ENCODE assay signal across 8 cellular contexts in the genomic region with DNA sequence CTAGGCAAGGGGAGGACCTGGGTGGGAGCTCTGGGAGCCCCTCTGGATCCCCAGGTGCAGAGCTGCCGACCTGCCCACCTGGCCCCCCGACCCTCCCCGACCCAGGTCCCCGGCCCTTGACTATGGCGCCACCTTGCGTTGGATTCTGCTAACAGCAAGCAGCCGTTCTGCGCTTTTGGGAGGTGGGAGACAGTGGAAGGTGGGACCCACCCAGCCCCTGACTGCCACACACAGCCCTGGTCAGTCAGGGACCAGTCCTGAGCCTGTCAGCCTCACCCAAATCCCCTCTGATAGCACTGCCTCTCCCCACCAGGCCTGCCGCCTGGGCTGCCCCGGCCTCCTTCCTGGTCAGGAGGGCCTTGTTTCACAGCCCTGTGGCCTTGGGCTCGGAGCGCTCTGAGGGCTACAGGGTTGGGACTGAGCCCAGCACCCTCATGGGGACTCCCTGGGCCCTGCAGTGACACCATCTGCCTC.
DNase-seq lines count a peak whose midpoint lies in the region; ATAC-seq, FAIRE-seq and TF ChIP-seq lines count a peak whose summit lies in the region.

No MANE protein-coding gene starts in this region.

- H3K27me3 ChIP-seq in GM12878 (replicated peaks in 1 of 2; ENCODE audit: control insufficient read depth in 2 of 2, insufficient read depth in 2 of 2, low read length in 1 of 2), result no peaks in the 10 kb centered on the region

- DNase-seq in D721Med (ENCODE audit: insufficient read length, low spot score), result peak; percentile 49
- peak; percentile 4 for DNase-seq in NCI-H774 (lab: John Stamatoyannopoulos, UW)
- DNase-seq in GM12878 (ENCODE audit: low read depth, low spot score), result no peak
- peak; percentile 13 to 37 for DNase-seq in memory B cell (ENCODE audit: low spot score in 2 of 2)
- DNase-seq in cortex of kidney (lab: John Stamatoyannopoulos, UW), result no peak
- no peak for DNase-seq in stimulated activated naive CD4-positive, alpha-beta T cell treated with Interleukin-2 at 50 U/mL for 16 hours (lab: John Stamatoyannopoulos, UW)

- no peaks in the 10 kb centered on the region for H3K4me1 Mint-ChIP-seq in memory B cell

- no peaks in the 10 kb centered on the region for H3K27me3 Mint-ChIP-seq in memory B cell

- no peak overlapping the region for H3K27ac ChIP-seq in GM12878 (ENCODE audit: control insufficient read depth, insufficient read depth)

- H3K79me2 ChIP-seq in GM12878 (ENCODE audit: control insufficient read depth, insufficient read depth, low read length), result no peaks in the 10 kb centered on the region

- H2AFZ ChIP-seq in GM12878 (ENCODE audit: control insufficient read depth, low read depth, low read length), result no peak overlapping the region

- TF ChIP-seq CTCF in D721Med (IDR thresholded peaks at IDR 0.05; ENCODE audit: insufficient read depth, missing control alignments) (peak; percentile 59), GM12878 (IDR thresholded peaks at IDR 0.05 in 2 of 3, conservative IDR thresholded peaks at IDR 0.05 in 1 of 3; ENCODE audit: control insufficient read depth in 2 of 3, extremely low read depth in 1 of 3, insufficient read depth in 1 of 3, low read depth in 3 of 3, low read length in 3 of 3) (peak; percentile 57 to 78 (median 61))

- POLR2A ChIA-PET in GM12878 (lab: Charles Lee), result no interaction called here

- H3K4me2 ChIP-seq in GM12878 (ENCODE audit: control insufficient read depth, insufficient read depth), result no peak overlapping the region

- H3K4me3 Mint-ChIP-seq in memory B cell, result no peak overlapping the region

- no peaks in the 10 kb centered on the region for H3K36me3 ChIP-seq in GM12878 (ENCODE audit: control insufficient read depth in 2 of 2, insufficient read depth in 2 of 2, low read length in 1 of 2)

- no peaks in the 10 kb centered on the region for H3K4me1 ChIP-seq in GM12878 (ENCODE audit: control insufficient read depth, insufficient read depth, low read length)

- H3K27ac Mint-ChIP-seq in memory B cell, result no peak overlapping the region

- BruUV-seq in GM12878 (replicated peaks; lab: Mats Ljungman, UMichigan), result no TSS peak

- RAD21 ChIA-PET in GM12878 (lab: Charles Lee; ENCODE audit: unreplicated experiment), result no interaction called here

- H4K20me1 ChIP-seq in GM12878 (ENCODE audit: control insufficient read depth, insufficient read depth), result no peaks in the 10 kb centered on the region

- no peaks in the 10 kb centered on the region for H3K9me3 ChIP-seq in GM12878 (replicated peaks; ENCODE audit: control insufficient read depth, insufficient read depth, low read length)

- no peak overlapping the region for H3K9ac ChIP-seq in GM12878 (ENCODE audit: control insufficient read depth, insufficient read depth, low read length)

- SMC1A ChIA-PET in GM12878 (lab: Charles Lee; ENCODE audit: uncharacterized antibody, unreplicated experiment), result no interaction called here

- ATAC-seq in GM12878 (peak; percentile 44; the same call in 2 of the 3 replicates), memory B cell (ENCODE audit: low read depth) (no peak), HG03025 (IDR thresholded peaks at IDR 0.05; ENCODE audit: low FRiP score, unreplicated experiment) (no peak), GM18511 (IDR thresholded peaks at IDR 0.05; ENCODE audit: unreplicated experiment) (no peak)

- no peak overlapping the region for H3K4me3 ChIP-seq in GM12878

- intact Hi-C loops in GM12878 (cut with micrococcal nuclease; ENCODE audit: unreplicated experiment), result loop anchor here (5.0 kb wide), 2 partner anchors 106 to 236 kb away; no protein-coding TSS in a partner anchor

- no peaks in the 10 kb centered on the region for H3K9me3 Mint-ChIP-seq in memory B cell

- in situ Hi-C loops in GM12878 (cut with MboI), result no loop called here

- TF ChIP-seq RAD21 in GM12878 (IDR thresholded peaks at IDR 0.05; ENCODE audit: insufficient read depth, low read depth, low read length), result peak; percentile 64

- no peak for FAIRE-seq in D721Med (lab: Jason Lieb, UNC)
- FAIRE-seq in GM12878 (lab: Jason Lieb, UNC), result no peak

- no peak for TF ChIP-seq POLR2A in GM12878 (IDR thresholded peaks at IDR 0.05; ENCODE audit: low read depth, low read length)

- CTCF ChIA-PET in GM12878 (lab: Yijun Ruan, JAX), result interaction anchor here (0.8 to 1.1 kb wide), 4 partner anchors 8 to 236 kb away, joined by 3 to 4 read pairs (median 3); no protein-coding TSS in a partner anchor

- no peak for TF ChIP-seq EP300 in GM12878 (IDR thresholded peaks at IDR 0.05; ENCODE audit: borderline replicate concordance in 1 of 2, control insufficient read depth in 1 of 2, low read depth in 2 of 2, low read length in 2 of 2)

- no peaks in the 10 kb centered on the region for H3K36me3 Mint-ChIP-seq in memory B cell

- 24% methylated on average over 7 of the region's 12 CpGs for WGBS in GM12878 (ENCODE audit: insufficient coverage, insufficient replicate concordance, low lambda C conversion rate, missing lambda C conversion rate)

TF ChIP-seq in GM12878, 131 proteins besides CTCF, POLR2A, EP300 and RAD21:
- TF ChIP-seq, protein P1, sequence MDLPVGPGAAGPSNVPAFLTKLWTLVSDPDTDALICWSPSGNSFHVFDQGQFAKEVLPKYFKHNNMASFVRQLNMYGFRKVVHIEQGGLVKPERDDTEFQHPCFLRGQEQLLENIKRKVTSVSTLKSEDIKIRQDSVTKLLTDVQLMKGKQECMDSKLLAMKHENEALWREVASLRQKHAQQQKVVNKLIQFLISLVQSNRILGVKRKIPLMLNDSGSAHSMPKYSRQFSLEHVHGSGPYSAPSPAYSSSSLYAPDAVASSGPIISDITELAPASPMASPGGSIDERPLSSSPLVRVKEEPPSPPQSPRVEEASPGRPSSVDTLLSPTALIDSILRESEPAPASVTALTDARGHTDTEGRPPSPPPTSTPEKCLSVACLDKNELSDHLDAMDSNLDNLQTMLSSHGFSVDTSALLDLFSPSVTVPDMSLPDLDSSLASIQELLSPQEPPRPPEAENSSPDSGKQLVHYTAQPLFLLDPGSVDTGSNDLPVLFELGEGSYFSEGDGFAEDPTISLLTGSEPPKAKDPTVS (IDR thresholded peaks at IDR 0.05; ENCODE audit: low read depth, low read length), result no peak
- TF ChIP-seq NR2C1 (IDR thresholded peaks at IDR 0.05) (no peak), ZBED1 (IDR thresholded peaks at IDR 0.05; ENCODE audit: borderline replicate concordance) (no peak), SMC3 (IDR thresholded peaks at IDR 0.05; ENCODE audit: borderline replicate concordance, low read length) (peak; percentile 61), CBFB (IDR thresholded peaks at IDR 0.05; ENCODE audit: low read depth) (no peak)
- TF ChIP-seq, protein P2, sequence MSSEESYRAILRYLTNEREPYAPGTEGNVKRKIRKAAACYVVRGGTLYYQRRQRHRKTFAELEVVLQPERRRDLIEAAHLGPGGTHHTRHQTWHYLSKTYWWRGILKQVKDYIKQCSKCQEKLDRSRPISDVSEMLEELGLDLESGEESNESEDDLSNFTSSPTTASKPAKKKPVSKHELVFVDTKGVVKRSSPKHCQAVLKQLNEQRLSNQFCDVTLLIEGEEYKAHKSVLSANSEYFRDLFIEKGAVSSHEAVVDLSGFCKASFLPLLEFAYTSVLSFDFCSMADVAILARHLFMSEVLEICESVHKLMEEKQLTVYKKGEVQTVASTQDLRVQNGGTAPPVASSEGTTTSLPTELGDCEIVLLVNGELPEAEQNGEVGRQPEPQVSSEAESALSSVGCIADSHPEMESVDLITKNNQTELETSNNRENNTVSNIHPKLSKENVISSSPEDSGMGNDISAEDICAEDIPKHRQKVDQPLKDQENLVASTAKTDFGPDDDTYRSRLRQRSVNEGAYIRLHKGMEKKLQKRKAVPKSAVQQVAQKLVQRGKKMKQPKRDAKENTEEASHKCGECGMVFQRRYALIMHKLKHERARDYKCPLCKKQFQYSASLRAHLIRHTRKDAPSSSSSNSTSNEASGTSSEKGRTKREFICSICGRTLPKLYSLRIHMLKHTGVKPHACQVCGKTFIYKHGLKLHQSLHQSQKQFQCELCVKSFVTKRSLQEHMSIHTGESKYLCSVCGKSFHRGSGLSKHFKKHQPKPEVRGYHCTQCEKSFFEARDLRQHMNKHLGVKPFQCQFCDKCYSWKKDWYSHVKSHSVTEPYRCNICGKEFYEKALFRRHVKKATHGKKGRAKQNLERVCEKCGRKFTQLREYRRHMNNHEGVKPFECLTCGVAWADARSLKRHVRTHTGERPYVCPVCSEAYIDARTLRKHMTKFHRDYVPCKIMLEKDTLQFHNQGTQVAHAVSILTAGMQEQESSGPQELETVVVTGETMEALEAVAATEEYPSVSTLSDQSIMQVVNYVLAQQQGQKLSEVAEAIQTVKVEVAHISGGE (CRISPR knock-in tag; IDR thresholded peaks at IDR 0.05), result no peak

Comparison
In these comparisons a context has a peak if more than half of its experiments do, and no peak if none do; other contexts are left out.
1. DNase-seq: peak in D721Med (single experiment), NCI-H774 (single experiment) and memory B cell (2 of 2); none in GM12878 (single experiment), cortex of kidney (single experiment) and stimulated activated naive CD4-positive, alpha-beta T cell treated with Interleukin-2 at 50 U/mL for 16 hours (single experiment).